In the genomic region with DNA sequence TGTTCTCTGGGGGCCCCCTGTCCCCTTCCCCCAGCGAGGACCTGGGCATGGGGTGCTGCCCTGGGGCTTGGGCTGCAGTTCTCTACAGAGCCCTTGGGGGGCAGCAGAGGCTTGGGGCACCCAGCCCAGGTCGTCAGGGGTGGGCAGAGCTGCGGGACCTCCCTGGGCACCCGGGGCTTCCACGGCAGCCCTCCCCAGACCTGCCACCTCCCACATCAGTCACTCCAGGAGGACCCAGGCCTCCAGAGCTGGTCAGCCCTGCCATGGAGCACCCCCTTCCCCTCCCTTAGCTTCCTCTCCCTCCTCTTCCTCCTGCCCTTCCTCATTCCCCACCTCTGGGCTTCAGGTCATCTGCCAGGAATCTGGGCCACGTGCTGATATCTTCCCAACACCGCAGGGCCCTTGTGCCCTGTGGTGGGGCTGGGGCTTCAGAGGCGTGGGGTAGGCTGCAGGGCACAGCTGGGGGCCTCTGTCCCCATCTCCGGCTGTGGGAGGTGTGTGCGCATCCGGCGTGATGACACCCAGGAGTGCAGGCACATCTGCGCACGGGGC, we compare ENCODE assay signal across 1 cellular context.
A peak's percentile ranks its signal among the peaks of the same experiment; 100 is the strongest.
TF ChIP-seq lines count a peak whose summit lies in the region.

No MANE protein-coding gene starts in this region.

TF ChIP-seq in IMR-90, 13 proteins besides CTCF, POLR2A, EP300 and RAD21:
- TF ChIP-seq BHLHE40 (IDR thresholded peaks at IDR 0.05; ENCODE audit: low read depth, low read length) = no peak
- peak; percentile 38 for TF ChIP-seq SMC3 (IDR thresholded peaks at IDR 0.05; ENCODE audit: low read depth, low read length)
- TF ChIP-seq CHD1 (IDR thresholded peaks at IDR 0.05; ENCODE audit: low read depth, low read length) = no peak
- TF ChIP-seq RFX5 (IDR thresholded peaks at IDR 0.05; ENCODE audit: low read depth, low read length) = no peak
- TF ChIP-seq MAZ (IDR thresholded peaks at IDR 0.05; ENCODE audit: borderline replicate concordance, low read depth, low read length) = peak; percentile 20; the same call in 1 of the 2 replicates
